2 cellular contexts compared by ENCODE assay signal in the genomic region with DNA sequence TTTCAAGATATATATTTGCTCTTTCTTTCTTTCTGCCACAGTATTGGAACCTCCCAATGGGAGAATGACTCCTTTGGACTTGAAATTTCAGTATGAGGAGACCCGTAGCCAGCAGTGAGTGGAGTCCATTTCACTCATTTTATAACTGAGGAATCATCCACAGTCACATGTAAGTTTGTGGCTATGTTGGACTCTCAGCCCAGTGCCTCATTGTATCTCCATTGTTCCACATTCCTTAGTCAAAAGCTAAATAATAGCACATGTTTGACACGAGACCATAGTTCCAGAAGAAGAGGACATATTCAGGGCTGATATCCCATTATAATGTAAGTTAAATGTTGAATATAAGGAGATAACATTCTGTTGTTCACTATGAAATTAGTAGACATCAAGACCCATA.
A peak's percentile ranks its signal among the peaks of the same experiment; 100 is the strongest.
TF ChIP-seq lines count a peak whose summit lies in the region.

No MANE protein-coding gene starts in this region.

TF ChIP-seq in GM23338, 12 proteins besides CTCF, POLR2A, EP300 and RAD21 (continues in another document):
- TF ChIP-seq JUNB (IDR thresholded peaks at IDR 0.05; ENCODE audit: unreplicated experiment) (no peak), ZNF331 (CRISPR knock-in tag; IDR thresholded peaks at IDR 0.05; ENCODE audit: low read depth) (no peak), EZH2phosphoT487 (IDR thresholded peaks at IDR 0.05; ENCODE audit: unreplicated experiment) (no peak), POLR2AphosphoS5 (IDR thresholded peaks at IDR 0.05; ENCODE audit: low read depth) (no peak), ZNF114 (CRISPR knock-in tag; IDR thresholded peaks at IDR 0.05) (no peak), EZH2 (IDR thresholded peaks at IDR 0.05; ENCODE audit: low read depth, unreplicated experiment) (no peak), CREB1 (CRISPR knock-in tag; IDR thresholded peaks at IDR 0.05; ENCODE audit: low read depth) (no peak), STAT1 (IDR thresholded peaks at IDR 0.05; ENCODE audit: unreplicated experiment) (no peak)
- TF ChIP-seq, protein P1, sequence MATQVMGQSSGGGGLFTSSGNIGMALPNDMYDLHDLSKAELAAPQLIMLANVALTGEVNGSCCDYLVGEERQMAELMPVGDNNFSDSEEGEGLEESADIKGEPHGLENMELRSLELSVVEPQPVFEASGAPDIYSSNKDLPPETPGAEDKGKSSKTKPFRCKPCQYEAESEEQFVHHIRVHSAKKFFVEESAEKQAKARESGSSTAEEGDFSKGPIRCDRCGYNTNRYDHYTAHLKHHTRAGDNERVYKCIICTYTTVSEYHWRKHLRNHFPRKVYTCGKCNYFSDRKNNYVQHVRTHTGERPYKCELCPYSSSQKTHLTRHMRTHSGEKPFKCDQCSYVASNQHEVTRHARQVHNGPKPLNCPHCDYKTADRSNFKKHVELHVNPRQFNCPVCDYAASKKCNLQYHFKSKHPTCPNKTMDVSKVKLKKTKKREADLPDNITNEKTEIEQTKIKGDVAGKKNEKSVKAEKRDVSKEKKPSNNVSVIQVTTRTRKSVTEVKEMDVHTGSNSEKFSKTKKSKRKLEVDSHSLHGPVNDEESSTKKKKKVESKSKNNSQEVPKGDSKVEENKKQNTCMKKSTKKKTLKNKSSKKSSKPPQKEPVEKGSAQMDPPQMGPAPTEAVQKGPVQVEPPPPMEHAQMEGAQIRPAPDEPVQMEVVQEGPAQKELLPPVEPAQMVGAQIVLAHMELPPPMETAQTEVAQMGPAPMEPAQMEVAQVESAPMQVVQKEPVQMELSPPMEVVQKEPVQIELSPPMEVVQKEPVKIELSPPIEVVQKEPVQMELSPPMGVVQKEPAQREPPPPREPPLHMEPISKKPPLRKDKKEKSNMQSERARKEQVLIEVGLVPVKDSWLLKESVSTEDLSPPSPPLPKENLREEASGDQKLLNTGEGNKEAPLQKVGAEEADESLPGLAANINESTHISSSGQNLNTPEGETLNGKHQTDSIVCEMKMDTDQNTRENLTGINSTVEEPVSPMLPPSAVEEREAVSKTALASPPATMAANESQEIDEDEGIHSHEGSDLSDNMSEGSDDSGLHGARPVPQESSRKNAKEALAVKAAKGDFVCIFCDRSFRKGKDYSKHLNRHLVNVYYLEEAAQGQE (IDR thresholded peaks at IDR 0.05; ENCODE audit: unreplicated experiment), result no peak
- TF ChIP-seq, protein P2, sequence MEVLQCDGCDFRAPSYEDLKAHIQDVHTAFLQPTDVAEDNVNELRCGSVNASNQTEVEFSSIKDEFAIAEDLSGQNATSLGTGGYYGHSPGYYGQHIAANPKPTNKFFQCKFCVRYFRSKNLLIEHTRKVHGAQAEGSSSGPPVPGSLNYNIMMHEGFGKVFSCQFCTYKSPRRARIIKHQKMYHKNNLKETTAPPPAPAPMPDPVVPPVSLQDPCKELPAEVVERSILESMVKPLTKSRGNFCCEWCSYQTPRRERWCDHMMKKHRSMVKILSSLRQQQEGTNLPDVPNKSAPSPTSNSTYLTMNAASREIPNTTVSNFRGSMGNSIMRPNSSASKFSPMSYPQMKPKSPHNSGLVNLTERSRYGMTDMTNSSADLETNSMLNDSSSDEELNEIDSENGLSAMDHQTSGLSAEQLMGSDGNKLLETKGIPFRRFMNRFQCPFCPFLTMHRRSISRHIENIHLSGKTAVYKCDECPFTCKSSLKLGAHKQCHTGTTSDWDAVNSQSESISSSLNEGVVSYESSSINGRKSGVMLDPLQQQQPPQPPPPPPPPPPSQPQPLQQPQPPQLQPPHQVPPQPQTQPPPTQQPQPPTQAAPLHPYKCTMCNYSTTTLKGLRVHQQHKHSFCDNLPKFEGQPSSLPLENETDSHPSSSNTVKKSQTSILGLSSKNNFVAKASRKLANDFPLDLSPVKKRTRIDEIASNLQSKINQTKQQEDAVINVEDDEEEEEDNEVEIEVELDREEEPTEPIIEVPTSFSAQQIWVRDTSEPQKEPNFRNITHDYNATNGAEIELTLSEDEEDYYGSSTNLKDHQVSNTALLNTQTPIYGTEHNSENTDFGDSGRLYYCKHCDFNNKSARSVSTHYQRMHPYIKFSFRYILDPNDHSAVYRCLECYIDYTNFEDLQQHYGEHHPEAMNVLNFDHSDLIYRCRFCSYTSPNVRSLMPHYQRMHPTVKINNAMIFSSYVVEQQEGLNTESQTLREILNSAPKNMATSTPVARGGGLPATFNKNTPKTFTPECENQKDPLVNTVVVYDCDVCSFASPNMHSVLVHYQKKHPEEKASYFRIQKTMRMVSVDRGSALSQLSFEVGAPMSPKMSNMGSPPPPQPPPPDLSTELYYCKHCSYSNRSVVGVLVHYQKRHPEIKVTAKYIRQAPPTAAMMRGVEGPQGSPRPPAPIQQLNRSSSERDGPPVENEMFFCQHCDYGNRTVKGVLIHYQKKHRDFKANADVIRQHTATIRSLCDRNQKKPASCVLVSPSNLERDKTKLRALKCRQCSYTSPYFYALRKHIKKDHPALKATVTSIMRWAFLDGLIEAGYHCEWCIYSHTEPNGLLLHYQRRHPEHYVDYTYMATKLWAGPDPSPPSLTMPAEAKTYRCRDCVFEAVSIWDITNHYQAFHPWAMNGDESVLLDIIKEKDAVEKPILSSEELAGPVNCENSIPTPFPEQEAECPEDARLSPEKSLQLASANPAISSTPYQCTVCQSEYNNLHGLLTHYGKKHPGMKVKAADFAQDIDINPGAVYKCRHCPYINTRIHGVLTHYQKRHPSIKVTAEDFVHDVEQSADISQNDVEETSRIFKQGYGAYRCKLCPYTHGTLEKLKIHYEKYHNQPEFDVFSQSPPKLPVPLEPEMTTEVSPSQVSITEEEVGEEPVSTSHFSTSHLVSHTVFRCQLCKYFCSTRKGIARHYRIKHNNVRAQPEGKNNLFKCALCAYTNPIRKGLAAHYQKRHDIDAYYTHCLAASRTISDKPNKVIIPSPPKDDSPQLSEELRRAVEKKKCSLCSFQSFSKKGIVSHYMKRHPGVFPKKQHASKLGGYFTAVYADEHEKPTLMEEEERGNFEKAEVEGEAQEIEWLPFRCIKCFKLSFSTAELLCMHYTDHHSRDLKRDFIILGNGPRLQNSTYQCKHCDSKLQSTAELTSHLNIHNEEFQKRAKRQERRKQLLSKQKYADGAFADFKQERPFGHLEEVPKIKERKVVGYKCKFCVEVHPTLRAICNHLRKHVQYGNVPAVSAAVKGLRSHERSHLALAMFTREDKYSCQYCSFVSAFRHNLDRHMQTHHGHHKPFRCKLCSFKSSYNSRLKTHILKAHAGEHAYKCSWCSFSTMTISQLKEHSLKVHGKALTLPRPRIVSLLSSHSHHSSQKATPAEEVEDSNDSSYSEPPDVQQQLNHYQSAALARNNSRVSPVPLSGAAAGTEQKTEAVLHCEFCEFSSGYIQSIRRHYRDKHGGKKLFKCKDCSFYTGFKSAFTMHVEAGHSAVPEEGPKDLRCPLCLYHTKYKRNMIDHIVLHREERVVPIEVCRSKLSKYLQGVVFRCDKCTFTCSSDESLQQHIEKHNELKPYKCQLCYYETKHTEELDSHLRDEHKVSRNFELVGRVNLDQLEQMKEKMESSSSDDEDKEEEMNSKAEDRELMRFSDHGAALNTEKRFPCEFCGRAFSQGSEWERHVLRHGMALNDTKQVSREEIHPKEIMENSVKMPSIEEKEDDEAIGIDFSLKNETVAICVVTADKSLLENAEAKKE (CRISPR knock-in tag; IDR thresholded peaks at IDR 0.05), result no peak

TF ChIP-seq in K562, 482 proteins besides CTCF, POLR2A, EP300 and RAD21:
- TF ChIP-seq TRIM28 (IDR thresholded peaks at IDR 0.05) (no peak), ARNT (IDR thresholded peaks at IDR 0.05) (no peak), JUND (IDR thresholded peaks at IDR 0.05; ENCODE audit: borderline replicate concordance, low read depth, low read length) (peak; percentile 0; the same call in 1 of the 2 replicates), JUND (tag; IDR thresholded peaks at IDR 0.05; ENCODE audit: borderline replicate concordance, low read depth, low read length) (no peak), KAT7 (CRISPR knock-in tag; IDR thresholded peaks at IDR 0.05; ENCODE audit: borderline replicate concordance) (no peak)
- TF ChIP-seq, protein P3, sequence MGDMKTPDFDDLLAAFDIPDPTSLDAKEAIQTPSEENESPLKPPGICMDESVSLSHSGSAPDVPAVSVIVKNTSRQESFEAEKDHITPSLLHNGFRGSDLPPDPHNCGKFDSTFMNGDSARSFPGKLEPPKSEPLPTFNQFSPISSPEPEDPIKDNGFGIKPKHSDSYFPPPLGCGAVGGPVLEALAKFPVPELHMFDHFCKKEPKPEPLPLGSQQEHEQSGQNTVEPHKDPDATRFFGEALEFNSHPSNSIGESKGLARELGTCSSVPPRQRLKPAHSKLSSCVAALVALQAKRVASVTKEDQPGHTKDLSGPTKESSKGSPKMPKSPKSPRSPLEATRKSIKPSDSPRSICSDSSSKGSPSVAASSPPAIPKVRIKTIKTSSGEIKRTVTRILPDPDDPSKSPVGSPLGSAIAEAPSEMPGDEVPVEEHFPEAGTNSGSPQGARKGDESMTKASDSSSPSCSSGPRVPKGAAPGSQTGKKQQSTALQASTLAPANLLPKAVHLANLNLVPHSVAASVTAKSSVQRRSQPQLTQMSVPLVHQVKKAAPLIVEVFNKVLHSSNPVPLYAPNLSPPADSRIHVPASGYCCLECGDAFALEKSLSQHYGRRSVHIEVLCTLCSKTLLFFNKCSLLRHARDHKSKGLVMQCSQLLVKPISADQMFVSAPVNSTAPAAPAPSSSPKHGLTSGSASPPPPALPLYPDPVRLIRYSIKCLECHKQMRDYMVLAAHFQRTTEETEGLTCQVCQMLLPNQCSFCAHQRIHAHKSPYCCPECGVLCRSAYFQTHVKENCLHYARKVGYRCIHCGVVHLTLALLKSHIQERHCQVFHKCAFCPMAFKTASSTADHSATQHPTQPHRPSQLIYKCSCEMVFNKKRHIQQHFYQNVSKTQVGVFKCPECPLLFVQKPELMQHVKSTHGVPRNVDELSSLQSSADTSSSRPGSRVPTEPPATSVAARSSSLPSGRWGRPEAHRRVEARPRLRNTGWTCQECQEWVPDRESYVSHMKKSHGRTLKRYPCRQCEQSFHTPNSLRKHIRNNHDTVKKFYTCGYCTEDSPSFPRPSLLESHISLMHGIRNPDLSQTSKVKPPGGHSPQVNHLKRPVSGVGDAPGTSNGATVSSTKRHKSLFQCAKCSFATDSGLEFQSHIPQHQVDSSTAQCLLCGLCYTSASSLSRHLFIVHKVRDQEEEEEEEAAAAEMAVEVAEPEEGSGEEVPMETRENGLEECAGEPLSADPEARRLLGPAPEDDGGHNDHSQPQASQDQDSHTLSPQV (IDR thresholded peaks at IDR 0.05), result 0 out of 2 replicates have a peak, but pooled peaks have one; percentile 19
- TF ChIP-seq, protein P4, sequence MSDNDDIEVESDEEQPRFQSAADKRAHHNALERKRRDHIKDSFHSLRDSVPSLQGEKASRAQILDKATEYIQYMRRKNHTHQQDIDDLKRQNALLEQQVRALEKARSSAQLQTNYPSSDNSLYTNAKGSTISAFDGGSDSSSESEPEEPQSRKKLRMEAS (CRISPR knock-in tag; IDR thresholded peaks at IDR 0.05), result peak; percentile 31; the same call in 1 of the 2 replicates
- TF ChIP-seq, protein P5, sequence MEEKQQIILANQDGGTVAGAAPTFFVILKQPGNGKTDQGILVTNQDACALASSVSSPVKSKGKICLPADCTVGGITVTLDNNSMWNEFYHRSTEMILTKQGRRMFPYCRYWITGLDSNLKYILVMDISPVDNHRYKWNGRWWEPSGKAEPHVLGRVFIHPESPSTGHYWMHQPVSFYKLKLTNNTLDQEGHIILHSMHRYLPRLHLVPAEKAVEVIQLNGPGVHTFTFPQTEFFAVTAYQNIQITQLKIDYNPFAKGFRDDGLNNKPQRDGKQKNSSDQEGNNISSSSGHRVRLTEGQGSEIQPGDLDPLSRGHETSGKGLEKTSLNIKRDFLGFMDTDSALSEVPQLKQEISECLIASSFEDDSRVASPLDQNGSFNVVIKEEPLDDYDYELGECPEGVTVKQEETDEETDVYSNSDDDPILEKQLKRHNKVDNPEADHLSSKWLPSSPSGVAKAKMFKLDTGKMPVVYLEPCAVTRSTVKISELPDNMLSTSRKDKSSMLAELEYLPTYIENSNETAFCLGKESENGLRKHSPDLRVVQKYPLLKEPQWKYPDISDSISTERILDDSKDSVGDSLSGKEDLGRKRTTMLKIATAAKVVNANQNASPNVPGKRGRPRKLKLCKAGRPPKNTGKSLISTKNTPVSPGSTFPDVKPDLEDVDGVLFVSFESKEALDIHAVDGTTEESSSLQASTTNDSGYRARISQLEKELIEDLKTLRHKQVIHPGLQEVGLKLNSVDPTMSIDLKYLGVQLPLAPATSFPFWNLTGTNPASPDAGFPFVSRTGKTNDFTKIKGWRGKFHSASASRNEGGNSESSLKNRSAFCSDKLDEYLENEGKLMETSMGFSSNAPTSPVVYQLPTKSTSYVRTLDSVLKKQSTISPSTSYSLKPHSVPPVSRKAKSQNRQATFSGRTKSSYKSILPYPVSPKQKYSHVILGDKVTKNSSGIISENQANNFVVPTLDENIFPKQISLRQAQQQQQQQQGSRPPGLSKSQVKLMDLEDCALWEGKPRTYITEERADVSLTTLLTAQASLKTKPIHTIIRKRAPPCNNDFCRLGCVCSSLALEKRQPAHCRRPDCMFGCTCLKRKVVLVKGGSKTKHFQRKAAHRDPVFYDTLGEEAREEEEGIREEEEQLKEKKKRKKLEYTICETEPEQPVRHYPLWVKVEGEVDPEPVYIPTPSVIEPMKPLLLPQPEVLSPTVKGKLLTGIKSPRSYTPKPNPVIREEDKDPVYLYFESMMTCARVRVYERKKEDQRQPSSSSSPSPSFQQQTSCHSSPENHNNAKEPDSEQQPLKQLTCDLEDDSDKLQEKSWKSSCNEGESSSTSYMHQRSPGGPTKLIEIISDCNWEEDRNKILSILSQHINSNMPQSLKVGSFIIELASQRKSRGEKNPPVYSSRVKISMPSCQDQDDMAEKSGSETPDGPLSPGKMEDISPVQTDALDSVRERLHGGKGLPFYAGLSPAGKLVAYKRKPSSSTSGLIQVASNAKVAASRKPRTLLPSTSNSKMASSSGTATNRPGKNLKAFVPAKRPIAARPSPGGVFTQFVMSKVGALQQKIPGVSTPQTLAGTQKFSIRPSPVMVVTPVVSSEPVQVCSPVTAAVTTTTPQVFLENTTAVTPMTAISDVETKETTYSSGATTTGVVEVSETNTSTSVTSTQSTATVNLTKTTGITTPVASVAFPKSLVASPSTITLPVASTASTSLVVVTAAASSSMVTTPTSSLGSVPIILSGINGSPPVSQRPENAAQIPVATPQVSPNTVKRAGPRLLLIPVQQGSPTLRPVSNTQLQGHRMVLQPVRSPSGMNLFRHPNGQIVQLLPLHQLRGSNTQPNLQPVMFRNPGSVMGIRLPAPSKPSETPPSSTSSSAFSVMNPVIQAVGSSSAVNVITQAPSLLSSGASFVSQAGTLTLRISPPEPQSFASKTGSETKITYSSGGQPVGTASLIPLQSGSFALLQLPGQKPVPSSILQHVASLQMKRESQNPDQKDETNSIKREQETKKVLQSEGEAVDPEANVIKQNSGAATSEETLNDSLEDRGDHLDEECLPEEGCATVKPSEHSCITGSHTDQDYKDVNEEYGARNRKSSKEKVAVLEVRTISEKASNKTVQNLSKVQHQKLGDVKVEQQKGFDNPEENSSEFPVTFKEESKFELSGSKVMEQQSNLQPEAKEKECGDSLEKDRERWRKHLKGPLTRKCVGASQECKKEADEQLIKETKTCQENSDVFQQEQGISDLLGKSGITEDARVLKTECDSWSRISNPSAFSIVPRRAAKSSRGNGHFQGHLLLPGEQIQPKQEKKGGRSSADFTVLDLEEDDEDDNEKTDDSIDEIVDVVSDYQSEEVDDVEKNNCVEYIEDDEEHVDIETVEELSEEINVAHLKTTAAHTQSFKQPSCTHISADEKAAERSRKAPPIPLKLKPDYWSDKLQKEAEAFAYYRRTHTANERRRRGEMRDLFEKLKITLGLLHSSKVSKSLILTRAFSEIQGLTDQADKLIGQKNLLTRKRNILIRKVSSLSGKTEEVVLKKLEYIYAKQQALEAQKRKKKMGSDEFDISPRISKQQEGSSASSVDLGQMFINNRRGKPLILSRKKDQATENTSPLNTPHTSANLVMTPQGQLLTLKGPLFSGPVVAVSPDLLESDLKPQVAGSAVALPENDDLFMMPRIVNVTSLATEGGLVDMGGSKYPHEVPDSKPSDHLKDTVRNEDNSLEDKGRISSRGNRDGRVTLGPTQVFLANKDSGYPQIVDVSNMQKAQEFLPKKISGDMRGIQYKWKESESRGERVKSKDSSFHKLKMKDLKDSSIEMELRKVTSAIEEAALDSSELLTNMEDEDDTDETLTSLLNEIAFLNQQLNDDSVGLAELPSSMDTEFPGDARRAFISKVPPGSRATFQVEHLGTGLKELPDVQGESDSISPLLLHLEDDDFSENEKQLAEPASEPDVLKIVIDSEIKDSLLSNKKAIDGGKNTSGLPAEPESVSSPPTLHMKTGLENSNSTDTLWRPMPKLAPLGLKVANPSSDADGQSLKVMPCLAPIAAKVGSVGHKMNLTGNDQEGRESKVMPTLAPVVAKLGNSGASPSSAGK (IDR thresholded peaks at IDR 0.05), result 0 out of 2 replicates have a peak, but pooled peaks have one; percentile 43
